In genomic region chr4:182862166-182862875, GRCh38 we compare ENCODE assay signal across 16 cellular contexts. TPM values are rescaled to one million over a fixed set of nuclear protein-coding genes. Genes with fewer than 3 reads are reported as not detected.
A peak's percentile ranks its signal among the peaks of the same experiment; 100 is the strongest.
DNase-seq lines count a peak whose midpoint lies in the region; ATAC-seq and TF ChIP-seq lines count a peak whose summit lies in the region.
"Had no signal": no experiment of that assay in that cellular context is flagged by ENCODE, and none has a peak within 500 bp of the region (broad histone marks: within the 10 kb centered on the region; RNA-seq: fewer than 3 reads in every experiment).

No MANE protein-coding gene starts in this region.

- peaks cover 7% of the 10 kb centered on the region for H3K4me1 ChIP-seq in neural progenitor cell
- H3K4me1 ChIP-seq: left ventricle myocardium inferior, Peyer's patch had no signal

- intact Hi-C loops in Right ventricle myocardium inferior (cut with DNase I), result no loop called here

- no peaks in the 10 kb centered on the region for H3K27me3 ChIP-seq in neural progenitor cell
- H3K27me3 ChIP-seq: ovary, Peyer's patch had no signal

- H3K36me3 ChIP-seq in neural progenitor cell, result no peaks in the 10 kb centered on the region
- H3K36me3 ChIP-seq: left ventricle myocardium inferior, ovary, Peyer's patch had no signal

- no peak overlapping the region for H3K4me2 ChIP-seq in neural progenitor cell

- DNase-seq in DMS79 treated with DMSO at 0.1 percent for 48 hours (lab: John Stamatoyannopoulos, UW), result peak; percentile 75
- DNase-seq in NCI-H2081 (lab: John Stamatoyannopoulos, UW), result peak; percentile 43 to 80
- no peak for DNase-seq in choroid plexus epithelial cell (ENCODE audit: low read depth)
- DNase-seq in neural progenitor cell (ENCODE audit: low spot score), result peak; percentile 21
- DNase-seq in NCI-H1930 (lab: John Stamatoyannopoulos, UW), result no peak
- DNase-seq in NCI-H1694 (lab: John Stamatoyannopoulos, UW), result no peak
- no peak for DNase-seq in Right ventricle myocardium inferior (ENCODE audit: missing footprints)
- DNase-seq: left ventricle myocardium inferior; ovary; Peyer's patch; stimulated activated naive CD4-positive, alpha-beta T cell treated with Interleukin-2 at 50 U/mL for 16 hours; T1000 had no signal

- H3K4me1 Mint-ChIP-seq in neural progenitor cell, result peaks cover 32% of the 10 kb centered on the region

- H3K9ac ChIP-seq in neural progenitor cell, result no peak overlapping the region

- ATAC-seq in HG03378 (IDR thresholded peaks at IDR 0.05; ENCODE audit: unreplicated experiment), result no peak
- no peak for ATAC-seq in Right ventricle myocardium inferior

- H3K27ac Mint-ChIP-seq in neural progenitor cell, result no peak overlapping the region
- H3K27ac Mint-ChIP-seq: activated naive CD8-positive, alpha-beta T cell; dendritic cell treated with granulocyte-macrophage colony-stimulating factor and Interleukin-4, amounts not matched to agents 40 ng/mL and 50 ng/mL, for 4 days had no signal

- TF ChIP-seq CTCF in choroid plexus epithelial cell (conservative IDR thresholded peaks at IDR 0.05; ENCODE audit: low read depth, low read length) (peak; percentile 4), neural progenitor cell (IDR thresholded peaks at IDR 0.05) (peak; percentile 12)

- no peaks in the 10 kb centered on the region for H4K20me1 ChIP-seq in neural progenitor cell (ENCODE audit: low read depth)

- H3K4me3 Mint-ChIP-seq in neural progenitor cell, result no peak overlapping the region
- H3K4me3 Mint-ChIP-seq: activated naive CD8-positive, alpha-beta T cell; dendritic cell treated with granulocyte-macrophage colony-stimulating factor and Interleukin-4, amounts not matched to agents 40 ng/mL and 50 ng/mL, for 4 days had no signal

- H3K9me3 ChIP-seq in neural progenitor cell (ENCODE audit: low read depth), result no peaks in the 10 kb centered on the region
- H3K9me3 ChIP-seq: ovary, Peyer's patch had no signal

- H3K27ac ChIP-seq in neural progenitor cell, result no peak overlapping the region
- H3K27ac ChIP-seq: C4-2B, left ventricle myocardium inferior, ovary, Peyer's patch had no signal

- no peaks in the 10 kb centered on the region for H3F3A ChIP-seq in neural progenitor cell (ENCODE audit: low read depth)

- H3K4me3 ChIP-seq in choroid plexus epithelial cell (ENCODE audit: low read depth, low read length) (no peak overlapping the region), neural progenitor cell (no peak overlapping the region)
- H3K4me3 ChIP-seq: left ventricle myocardium inferior, ovary, Peyer's patch had no signal

- no peaks in the 10 kb centered on the region for H3K79me2 ChIP-seq in neural progenitor cell (ENCODE audit: low read depth)

- H3K27me3 Mint-ChIP-seq in neural progenitor cell (ENCODE audit: insufficient read depth, low read depth), result no peaks in the 10 kb centered on the region
- H3K27me3 Mint-ChIP-seq: activated naive CD8-positive, alpha-beta T cell; dendritic cell treated with granulocyte-macrophage colony-stimulating factor and Interleukin-4, amounts not matched to agents 40 ng/mL and 50 ng/mL, for 4 days had no signal

- H3K9me3 Mint-ChIP-seq in neural progenitor cell, result peaks cover 4% of the 10 kb centered on the region
- H3K9me3 Mint-ChIP-seq: dendritic cell treated with granulocyte-macrophage colony-stimulating factor and Interleukin-4, amounts not matched to agents 40 ng/mL and 50 ng/mL, for 4 days had no signal

- H2AFZ ChIP-seq in neural progenitor cell (replicated peaks), result no peak overlapping the region

- peaks cover 2% of the 10 kb centered on the region for H3K36me3 Mint-ChIP-seq in neural progenitor cell

RNA-seq across cellular contexts. Expression of gene DCTD, which starts 54.9 kb away (rescaled TPM):
- 92.9 and 93.4 TPM in 2 replicates for total RNA-seq in neural progenitor cell (ENCODE audit: low replicate concordance)
- total RNA-seq in Right ventricle myocardium inferior, result 44.1 TPM

Comparison
In these comparisons a context has a peak if more than half of its experiments do, and no peak if none do; other contexts are left out.
1. DNase-seq: peak in DMS79 treated with DMSO at 0.1 percent for 48 hours (single experiment), NCI-H2081 (2 of 2) and neural progenitor cell (single experiment); none in choroid plexus epithelial cell (single experiment), NCI-H1930 (0 of 2), NCI-H1694 (single experiment) and Right ventricle myocardium inferior (single experiment).